Comparison of ENCODE assay signal across 12 cellular contexts in the genomic region with DNA sequence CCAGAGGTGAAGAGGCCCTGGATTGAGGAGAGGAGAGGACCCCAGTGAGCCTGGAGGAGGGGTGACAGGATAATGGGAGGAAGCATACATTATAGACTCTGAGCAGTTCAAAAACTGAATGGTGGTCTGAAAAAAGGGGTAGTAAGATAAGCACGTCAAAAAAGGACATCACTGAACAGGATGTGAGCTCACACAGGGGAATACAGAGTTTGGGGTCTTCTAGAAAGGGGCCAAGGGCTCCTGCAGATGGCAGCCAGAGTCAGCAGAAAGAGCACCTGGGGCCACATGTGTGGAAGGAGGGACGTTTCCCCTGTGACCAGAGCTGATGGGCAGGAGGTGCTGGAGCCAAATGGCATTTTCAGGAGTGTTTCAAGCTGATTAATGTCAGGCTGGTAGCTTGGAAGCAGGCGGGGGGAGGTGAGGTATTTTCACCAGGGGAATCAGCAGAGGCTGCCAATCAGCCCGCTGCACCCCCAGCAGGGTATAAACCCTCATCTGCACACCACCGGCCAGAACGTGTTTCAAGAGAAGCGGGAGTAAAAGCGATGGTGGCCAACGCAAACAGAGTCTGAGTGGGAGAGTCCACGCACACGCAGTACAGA.
DNase-seq lines count a peak whose midpoint lies in the region; TF ChIP-seq lines count a peak whose summit lies in the region.
"Had no signal": no experiment of that assay in that cellular context is flagged by ENCODE, and none has a peak within 500 bp of the region (broad histone marks: within the 10 kb centered on the region; RNA-seq: fewer than 3 reads in every experiment).

No MANE protein-coding gene starts in this region.

- H3K4me1 ChIP-seq in right atrium auricular region (peaks cover 0 to 45% of the 10 kb centered on the region in 2 donors), sigmoid colon (peaks cover 0 to 81% (median 68%) of the 10 kb centered on the region in 4 donors)

- H3K4me3 ChIP-seq in right atrium auricular region = no peak overlapping the region
- H3K4me3 ChIP-seq in sigmoid colon = no peak overlapping the region
- H3K4me3 ChIP-seq: thoracic aorta had no signal

- TF ChIP-seq CTCF in right atrium auricular region (IDR thresholded peaks at IDR 0.05) = no peak
- no peak for TF ChIP-seq CTCF in sigmoid colon (IDR thresholded peaks at IDR 0.05)

- 86 to 89% methylated on average over 11 of the region's 11 CpGs for WGBS in sigmoid colon, 2 donors

- DNase-seq in NCI-H2171 treated with DMSO at 0.1 percent for 48 hours (lab: John Stamatoyannopoulos, UW) (peak; percentile 18), NCI-H2171 (lab: John Stamatoyannopoulos, UW) (no peak), NCI-H82 treated with DMSO at 0.1 percent for 48 hours (lab: John Stamatoyannopoulos, UW; ENCODE audit: unreplicated experiment) (peak; percentile 56), right atrium auricular region (ENCODE audit: low spot score) (no peak), sigmoid colon (no peak), NCI-H2196 treated with DMSO at 0.1 percent for 48 hours (lab: John Stamatoyannopoulos, UW; ENCODE audit: unreplicated experiment) (no peak), amygdala (lab: John Stamatoyannopoulos, UW) (no peak)
- DNase-seq in activated CD8-positive, alpha-beta memory T cell treated with anti-CD3 and anti-CD28 coated beads for 24 hours = no peak
- DNase-seq: activated CD4-positive, alpha-beta T cell treated with anti-CD3 and anti-CD28 coated beads, Interleukin-2, amount 50 U/mL, for 4 hours; endodermal cell; foreskin keratinocyte had no signal

- H3K9me3 ChIP-seq in right atrium auricular region (no peaks in the 10 kb centered on the region), sigmoid colon (no peaks in the 10 kb centered on the region)
- H3K9me3 ChIP-seq: thoracic aorta had no signal

- TF ChIP-seq POLR2A in sigmoid colon (IDR thresholded peaks at IDR 0.05) = no peak

- peak overlapping the region; percentile 47 to 57 for H3K27ac ChIP-seq in right atrium auricular region
- peak overlapping the region in 3 of 4 donors; percentile 74 to 75 (median 74) for H3K27ac ChIP-seq in sigmoid colon
- H3K27ac ChIP-seq: foreskin keratinocyte had no signal

- no peaks in the 10 kb centered on the region for H3K36me3 ChIP-seq in right atrium auricular region
- H3K36me3 ChIP-seq in sigmoid colon = no peaks in the 10 kb centered on the region
- H3K36me3 ChIP-seq: thoracic aorta had no signal

- H3K27me3 ChIP-seq in right atrium auricular region (no peaks in the 10 kb centered on the region), sigmoid colon (no peaks in the 10 kb centered on the region)
- H3K27me3 ChIP-seq: foreskin keratinocyte had no signal

- intact Hi-C loops in sigmoid colon (cut with DNase I) = loop anchor here (5.0 kb wide), 1 partner anchor 86 kb away; the partner anchor contains the start of gene TNS3

- no peak for TF ChIP-seq EP300 in sigmoid colon (IDR thresholded peaks at IDR 0.05)

Comparison
In these comparisons a context has a peak if more than half of its experiments do, and no peak if none do; other contexts are left out.
1. DNase-seq: peak in NCI-H2171 treated with DMSO at 0.1 percent for 48 hours (single experiment) and NCI-H82 treated with DMSO at 0.1 percent for 48 hours (single experiment); none in NCI-H2171 (single experiment), right atrium auricular region (single experiment), sigmoid colon (single experiment), activated CD8-positive, alpha-beta memory T cell treated with anti-CD3 and anti-CD28 coated beads for 24 hours (single experiment), NCI-H2196 treated with DMSO at 0.1 percent for 48 hours (single experiment) and amygdala (0 of 56).